Comparison of ENCODE assay signal across 13 cellular contexts in the genomic region with DNA sequence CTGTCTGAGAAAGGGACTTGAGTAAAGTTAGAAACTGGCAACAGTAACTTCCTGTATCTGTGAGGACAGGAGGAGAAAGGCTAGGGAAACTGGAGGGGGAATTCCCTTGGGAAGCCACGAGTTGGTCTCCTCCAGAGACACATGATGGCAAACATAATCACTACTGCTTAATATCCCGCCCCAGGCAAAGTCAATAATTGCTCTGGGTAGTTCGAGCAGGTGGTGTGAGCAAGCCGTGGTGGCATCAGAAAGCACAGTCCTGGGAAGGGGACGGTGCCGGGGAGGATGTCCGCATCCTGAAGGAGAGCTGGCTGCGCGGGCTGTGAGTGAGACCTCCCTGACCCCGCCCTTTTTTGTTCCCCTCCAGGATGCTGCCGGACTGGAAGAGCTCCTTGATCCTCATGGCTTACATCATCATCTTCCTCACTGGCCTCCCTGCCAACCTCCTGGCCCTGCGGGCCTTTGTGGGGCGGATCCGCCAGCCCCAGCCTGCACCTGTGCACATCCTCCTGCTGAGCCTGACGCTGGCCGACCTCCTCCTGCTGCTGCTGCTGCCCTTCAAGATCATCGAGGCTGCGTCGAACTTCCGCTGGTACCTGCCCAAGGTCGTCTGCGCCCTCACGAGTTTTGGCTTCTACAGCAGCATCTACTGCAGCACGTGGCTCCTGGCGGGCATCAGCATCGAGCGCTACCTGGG. TPM values are rescaled to one million over a fixed set of nuclear protein-coding genes. Genes with fewer than 3 reads are reported as not detected.
A peak's percentile ranks its signal among the peaks of the same experiment; 100 is the strongest.
DNase-seq lines count a peak whose midpoint lies in the region; ATAC-seq, FAIRE-seq and TF ChIP-seq lines count a peak whose summit lies in the region.
"Had no signal": no experiment of that assay in that cellular context is flagged by ENCODE, and none has a peak within 500 bp of the region (broad histone marks: within the 10 kb centered on the region; RNA-seq: fewer than 3 reads in every experiment).

No MANE protein-coding gene starts in this region.

- no peaks in the 10 kb centered on the region for H3K27me3 ChIP-seq in pancreas
- no peaks in the 10 kb centered on the region for H3K27me3 ChIP-seq in vagina

- ATAC-seq in pancreas (peak; percentile 58 to 79 (median 76)), HG02885 (IDR thresholded peaks at IDR 0.05; ENCODE audit: poor library complexity, unreplicated experiment) (no peak)
- ATAC-seq: stimulated activated naive CD8-positive, alpha-beta T cell treated with anti-CD3 and anti-CD28 coated beads, Interleukin-15, Interleukin-2, amounts not matched to agents 100 U/mL and 50 U/mL, for 24 hours had no signal

- intact Hi-C loops in pancreas (cut with DNase I) (no loop called here), vagina (cut with DNase I) (no loop called here)

- H3K36me3 ChIP-seq in pancreas (no peaks in the 10 kb centered on the region), vagina (no peaks in the 10 kb centered on the region)

- H3K4me3 ChIP-seq in pancreas (no peak overlapping the region), vagina (no peak overlapping the region)

- TF ChIP-seq CTCF in RWPE1 (conservative IDR thresholded peaks at IDR 0.05; ENCODE audit: low read depth), result no peak
- no peak for TF ChIP-seq CTCF in pancreas (IDR thresholded peaks at IDR 0.05)
- no peak for TF ChIP-seq CTCF in vagina (IDR thresholded peaks at IDR 0.05)

- POLR2A ChIA-PET in RWPE1 (lab: Yijun Ruan, JAX; ENCODE audit: low non-redundant PET), result no interaction called here

- TF ChIP-seq POLR2A in vagina (IDR thresholded peaks at IDR 0.05), result no peak

- 36 to 37% methylated on average over 25 to 27 of the region's 27 CpGs for WGBS in pancreas, 2 donors

- DNase-seq in COR-L47 (lab: John Stamatoyannopoulos, UW) (peak; percentile 48), HT-29 (ENCODE audit: low spot score) (peak; percentile 13), RWPE1 (ENCODE audit: low spot score) (peak; percentile 24), pancreas (no peak), dermis blood vessel endothelial cell (no peak), vagina (ENCODE audit: extremely low spot score in 2 of 2) (no peak)
- DNase-seq: activated T-cell treated with anti-CD3 and anti-CD28 coated beads for 4 hours; effector CD4-positive, alpha-beta T cell; stimulated activated CD4-positive, alpha-beta T cell treated with anti-CD3 and anti-CD28 coated beads, Interleukin-1b, Interleukin-23, amount 100 ng/mL, for 48 hours; stimulated activated naive CD8-positive, alpha-beta T cell treated with anti-CD3 and anti-CD28 coated beads, Interleukin-15, Interleukin-2, amounts not matched to agents 100 U/mL and 50 U/mL, for 24 hours had no signal

- CTCF ChIA-PET in RWPE1 (lab: Yijun Ruan, JAX), result no interaction called here

- FAIRE-seq in pancreas (lab: Jason Lieb, UNC), result no peak
- FAIRE-seq: RCC 7860 had no signal

- H3K4me1 ChIP-seq in pancreas, result peaks cover 0 to 7% (median 0%) of the 10 kb centered on the region in 3 donors
- no peaks in the 10 kb centered on the region for H3K4me1 ChIP-seq in vagina

- no peak overlapping the region for H3K27ac ChIP-seq in RWPE1
- peak overlapping the region in 1 of 4 donors; percentile 22 for H3K27ac ChIP-seq in pancreas
- no peak overlapping the region for H3K27ac ChIP-seq in vagina

- H3K9me3 ChIP-seq in pancreas, result no peaks in the 10 kb centered on the region
- H3K9me3 ChIP-seq in vagina, result no peaks in the 10 kb centered on the region

RNA-seq across cellular contexts. Expression of a gene that starts 1.4 kb away (rescaled TPM):
- total RNA-seq in HT-29 (2014; rRNA removed; shearing (Covaris generic)), result 0.08 and 0.33 TPM in 2 replicates
- under 1 TPM in 4 of 6 donors, not detected in 2; 0.20 to 0.95 (median 0.35) TPM for total RNA-seq in pancreas
- 1 to 10 TPM in 1 of 2 donors, under 1 TPM in 1; 0.30 to 2.5 TPM for polyA plus RNA-seq in pancreas
- not detected in 2 replicates for total RNA-seq in dermis blood vessel endothelial cell
- total RNA-seq in vagina, result not detected
- total RNA-seq: osteoblast had no signal

RNA-seq across cellular contexts. Expression of a gene that starts 40.8 kb away (rescaled TPM):
- not detected in 2 replicates for total RNA-seq in HT-29 (2014; rRNA removed; shearing (Covaris generic))
- total RNA-seq in pancreas, result 1 to 10 TPM in 1 of 6 donors, under 1 TPM in 1, not detected in 4; 0.35 to 1.1 TPM
- polyA plus RNA-seq in pancreas, result 1 to 10 TPM; 1.4 to 2.0 TPM
- total RNA-seq in dermis blood vessel endothelial cell, result not detected in 2 replicates
- 687 TPM for total RNA-seq in vagina
- total RNA-seq: osteoblast had no signal

Comparison
In these comparisons a context has a peak if more than half of its experiments do, and no peak if none do; other contexts are left out.
1. DNase-seq: peak in COR-L47 (single experiment), HT-29 (single experiment) and RWPE1 (single experiment); none in pancreas (0 of 6), dermis blood vessel endothelial cell (single experiment) and vagina (0 of 2).
2. RNA of a gene that starts 40.8 kb away (total RNA-seq): 687 TPM in vagina (single experiment); 0.35 to 1.1 TPM in pancreas, not detected in HT-29 and not detected in dermis blood vessel endothelial cell; every median in the first group is over 100 times any median in the second.